18 cellular contexts compared by ENCODE assay signal in the genomic region with DNA sequence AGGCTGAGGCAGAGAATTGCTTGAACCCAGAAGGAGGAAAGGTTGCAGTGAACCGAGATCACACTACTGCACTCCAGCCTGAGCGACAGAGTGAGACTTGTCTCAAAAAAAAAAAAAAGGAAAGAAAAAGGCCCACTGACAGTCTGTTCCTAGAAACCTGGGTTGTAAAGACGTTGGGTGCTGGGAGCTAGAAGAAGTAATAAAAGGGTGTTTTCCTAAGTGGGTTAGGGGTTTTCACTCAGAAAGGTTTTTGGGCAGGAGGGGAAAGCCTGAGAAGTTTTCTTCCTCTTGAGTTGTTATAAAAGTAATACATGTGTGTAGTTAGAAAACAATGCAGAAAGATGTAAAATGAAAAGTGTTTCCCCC. TPM values are rescaled to one million over a fixed set of nuclear protein-coding genes. Genes with fewer than 3 reads are reported as not detected.
A peak's percentile ranks its signal among the peaks of the same experiment; 100 is the strongest.
DNase-seq lines count a peak whose midpoint lies in the region; ATAC-seq and TF ChIP-seq lines count a peak whose summit lies in the region.
"Had no signal": no experiment of that assay in that cellular context is flagged by ENCODE, and none has a peak within 500 bp of the region (broad histone marks: within the 10 kb centered on the region; RNA-seq: fewer than 3 reads in every experiment).

No MANE protein-coding gene starts in this region.

- peak overlapping the region; percentile 73 to 97 (median 89) for H3K4me2 ChIP-seq in BLaER1 treated with 17β-estradiol and CSF1 and Interleukin-3, amounts not matched to agents 10 nM and 100 nM

- H3K9me3 ChIP-seq in BLaER1 treated with 17β-estradiol and CSF1 and Interleukin-3, amounts not matched to agents 10 nM and 100 nM (replicated peaks in 1 of 11) = no peaks in the 10 kb centered on the region
- H3K9me3 ChIP-seq: vagina had no signal

- no peak for DNase-seq in GM12864 (ENCODE audit: low read depth)
- DNase-seq in activated CD4-positive, alpha-beta memory T cell treated with anti-CD3 and anti-CD28 coated beads for 36 hours = no peak
- no peak for DNase-seq in naive B cell
- no peak for DNase-seq in amniotic stem cell (lab: John Stamatoyannopoulos, UW)
- no peak for DNase-seq in NAMALWA (ENCODE audit: low spot score)
- DNase-seq: activated CD8-positive, alpha-beta memory T cell treated with anti-CD3 and anti-CD28 coated beads, Interleukin-2, amount 50 U/mL, for 4 hours; brain microvascular endothelial cell; effector CD8-positive, alpha-beta T cell; H7; NCI-H2081; NCI-H748 treated with DMSO at 0.1 percent for 48 hours had no signal

- peak overlapping the region; percentile 99 for H3K27ac Mint-ChIP-seq in activated CD4-positive, alpha-beta memory T cell treated with anti-CD3 and anti-CD28 coated beads for 36 hours
- H3K27ac Mint-ChIP-seq in naive B cell = peak overlapping the region; percentile 28 to 100 (median 99)

- CTCF ChIA-PET in activated CD4-positive, alpha-beta memory T cell treated with anti-CD3 and anti-CD28 coated beads for 36 hours (lab: Charles Lee) = interaction anchor here (1.7 to 2.6 kb wide), 2 partner anchors 13 to 26 kb away, joined by 4 to 15 read pairs; partner anchors contain the start of gene CDC42

- no peak for TF ChIP-seq CTCF in GM12864 (IDR thresholded peaks at IDR 0.05; ENCODE audit: low read depth, low read length, missing control alignments)

- POLR2A ChIA-PET in activated CD4-positive, alpha-beta memory T cell treated with anti-CD3 and anti-CD28 coated beads for 36 hours (lab: Charles Lee) = interaction anchor here (0.6 to 2.6 kb wide), 5 partner anchors 13 to 29 kb away, joined by 3 to 8 read pairs (median 3); partner anchors contain the start of gene CDC42

- peak overlapping the region in 10 of 11 experiments; percentile 94 to 100 (median 97); a peak in 15 of 22 replicates for H3K9ac ChIP-seq in BLaER1 treated with 17β-estradiol and CSF1 and Interleukin-3, amounts not matched to agents 10 nM and 100 nM

- intact Hi-C loops in activated CD4-positive, alpha-beta memory T cell treated with anti-CD3 and anti-CD28 coated beads for 36 hours (cut with micrococcal nuclease) = loop anchor here (10.0 kb wide), 1 partner anchor 732 kb away; the partner anchor contains the start of gene ECE1

- H3K4me1 Mint-ChIP-seq in activated CD4-positive, alpha-beta memory T cell treated with anti-CD3 and anti-CD28 coated beads for 36 hours (ENCODE audit: low read depth) = peaks cover 50% of the 10 kb centered on the region
- H3K4me1 Mint-ChIP-seq in naive B cell = peaks cover 42 to 64% (median 52%) of the 10 kb centered on the region in 3 donors

- H3K4me3 ChIP-seq in BLaER1 treated with 17β-estradiol and CSF1 and Interleukin-3, amounts not matched to agents 10 nM and 100 nM = peak overlapping the region in 6 of 10 experiments; percentile 79 to 98 (median 86); a peak in 4 of 20 replicates
- H3K4me3 ChIP-seq in GM12864 (ENCODE audit: low read depth, low read length) = peak overlapping the region; percentile 79

- H3K27me3 ChIP-seq in BLaER1 treated with 17β-estradiol and CSF1 and Interleukin-3, amounts not matched to agents 10 nM and 100 nM = no peaks in the 10 kb centered on the region
- H3K27me3 ChIP-seq: brain microvascular endothelial cell, vagina had no signal

- peaks cover 14% of the 10 kb centered on the region for H3K36me3 Mint-ChIP-seq in activated CD4-positive, alpha-beta memory T cell treated with anti-CD3 and anti-CD28 coated beads for 36 hours
- H3K36me3 Mint-ChIP-seq in naive B cell = peaks cover 7 to 9% of the 10 kb centered on the region in 2 donors

- H4K20me1 ChIP-seq in BLaER1 treated with 17β-estradiol and CSF1 and Interleukin-3, amounts not matched to agents 10 nM and 100 nM = no peaks in the 10 kb centered on the region

- H3K36me3 ChIP-seq in BLaER1 treated with 17β-estradiol and CSF1 and Interleukin-3, amounts not matched to agents 10 nM and 100 nM = peaks cover 0 to 9% (median 0%) of the 10 kb centered on the region in 11 experiments; a peak in 2 of 22 replicates
- H3K36me3 ChIP-seq: brain microvascular endothelial cell, vagina had no signal

- peaks cover 38 to 67% (median 54%) of the 10 kb centered on the region in 10 experiments for H3K4me1 ChIP-seq in BLaER1 treated with 17β-estradiol and CSF1 and Interleukin-3, amounts not matched to agents 10 nM and 100 nM

- peak overlapping the region; percentile 95 for H3K4me3 Mint-ChIP-seq in activated CD4-positive, alpha-beta memory T cell treated with anti-CD3 and anti-CD28 coated beads for 36 hours
- H3K4me3 Mint-ChIP-seq in naive B cell = peak overlapping the region in 6 of 8 donors; percentile 69 to 97 (median 86)

- peak overlapping the region; percentile 97 to 100 (median 98); a peak in 19 of 22 replicates for H3K27ac ChIP-seq in BLaER1 treated with 17β-estradiol and CSF1 and Interleukin-3, amounts not matched to agents 10 nM and 100 nM

- ATAC-seq in naive B cell (ENCODE audit: low read depth in 2 of 2) = no peak
- no peak for ATAC-seq in HG03354 (IDR thresholded peaks at IDR 0.05; ENCODE audit: poor library complexity, severe bottlenecking, unreplicated experiment)
- ATAC-seq in GM18907 (IDR thresholded peaks at IDR 0.05; ENCODE audit: unreplicated experiment) = no peak
- ATAC-seq: sciatic nerve had no signal

- no peaks in the 10 kb centered on the region for H3K27me3 Mint-ChIP-seq in activated CD4-positive, alpha-beta memory T cell treated with anti-CD3 and anti-CD28 coated beads for 36 hours
- no peaks in the 10 kb centered on the region for H3K27me3 Mint-ChIP-seq in naive B cell

- no peaks in the 10 kb centered on the region for H3K9me3 Mint-ChIP-seq in activated CD4-positive, alpha-beta memory T cell treated with anti-CD3 and anti-CD28 coated beads for 36 hours
- peaks cover 0 to 3% (median 1%) of the 10 kb centered on the region in 7 donors for H3K9me3 Mint-ChIP-seq in naive B cell

RNA-seq across cellular contexts. Expression of gene CELA3A, which starts 25.4 kb away (rescaled TPM):
- not detected for total RNA-seq in activated CD4-positive, alpha-beta memory T cell treated with anti-CD3 and anti-CD28 coated beads for 36 hours
- polyA plus RNA-seq in naive B cell (ENCODE audit: low read depth in 6 of 6) = not detected
- total RNA-seq: H7, vagina had no signal
- polyA plus RNA-seq: CD14-positive monocyte had no signal

RNA-seq across cellular contexts. Expression of gene CDC42, which starts 25.6 kb away (rescaled TPM):
- total RNA-seq in activated CD4-positive, alpha-beta memory T cell treated with anti-CD3 and anti-CD28 coated beads for 36 hours = 100 to 1,000 TPM; 310 to 314 TPM
- 100 to 1,000 TPM; 165 to 491 (median 378) TPM for polyA plus RNA-seq in naive B cell (ENCODE audit: low read depth in 6 of 6)

RNA-seq across cellular contexts. Expression of gene CELA3B, which starts 50.1 kb away (rescaled TPM):
- total RNA-seq in activated CD4-positive, alpha-beta memory T cell treated with anti-CD3 and anti-CD28 coated beads for 36 hours = not detected
- polyA plus RNA-seq in naive B cell (ENCODE audit: low read depth in 6 of 6) = not detected
- total RNA-seq: H7, liver, vagina had no signal
- polyA plus RNA-seq: CD14-positive monocyte, liver had no signal
